ENCODE assay signal across 8 cellular contexts in the genomic region with DNA sequence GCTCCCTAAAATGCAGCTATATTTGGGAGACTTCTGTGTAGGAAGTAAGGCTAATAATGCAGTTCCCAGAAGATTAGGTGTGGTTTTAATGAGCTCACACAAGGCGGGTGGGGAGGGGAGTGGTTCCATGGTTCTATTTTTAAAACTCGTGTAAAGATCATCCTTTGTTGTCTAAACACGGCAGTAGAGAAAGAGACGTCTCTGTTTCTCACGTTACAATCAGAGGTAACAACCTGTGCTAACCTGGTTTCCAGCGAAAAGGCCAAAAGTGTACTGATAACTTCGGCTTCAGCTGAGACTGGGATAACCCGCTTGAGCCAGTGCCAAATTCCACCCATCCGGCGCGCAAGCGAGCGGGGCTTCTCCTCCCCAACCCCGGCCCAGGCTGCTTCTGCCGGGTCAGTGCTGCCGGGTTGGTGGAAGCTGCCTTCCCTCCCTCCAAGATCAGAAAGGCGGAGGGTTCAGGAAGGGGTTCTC. TPM values are rescaled to one million over a fixed set of nuclear protein-coding genes. Genes with fewer than 3 reads are reported as not detected.
DNase-seq lines count a peak whose midpoint lies in the region; ATAC-seq and TF ChIP-seq lines count a peak whose summit lies in the region.

No MANE protein-coding gene starts in this region.

- H4K20me1 ChIP-seq in BLaER1 treated with 17β-estradiol and CSF1 and Interleukin-3, amounts not matched to agents 10 nM and 100 nM: peaks cover 5 to 25% (median 18%) of the 10 kb centered on the region in 11 experiments; a peak in 20 of 22 replicates
- H4K20me1 ChIP-seq in OCI-LY1 (ENCODE audit: insufficient read depth, low read length): no peaks in the 10 kb centered on the region

- no peaks in the 10 kb centered on the region for H3K9me3 ChIP-seq in BLaER1 treated with 17β-estradiol and CSF1 and Interleukin-3, amounts not matched to agents 10 nM and 100 nM (replicated peaks in 1 of 11)
- no peaks in the 10 kb centered on the region for H3K9me3 ChIP-seq in OCI-LY1 (ENCODE audit: low read length)
- H3K9me3 ChIP-seq in esophagus squamous epithelium: no peaks in the 10 kb centered on the region
- no peaks in the 10 kb centered on the region for H3K9me3 ChIP-seq in neutrophil

- H3K79me2 ChIP-seq in OCI-LY1 (ENCODE audit: insufficient read depth, low read length): peaks cover 18% of the 10 kb centered on the region

- H3K4me3 ChIP-seq in BLaER1 treated with 17β-estradiol and CSF1 and Interleukin-3, amounts not matched to agents 10 nM and 100 nM: peak overlapping the region in 5 of 10 experiments; percentile 12 to 42 (median 15); a peak in 6 of 20 replicates
- H3K4me3 ChIP-seq in OCI-LY1 (ENCODE audit: low read depth, low read length, poor library complexity, severe bottlenecking): peak overlapping the region; percentile 5
- H3K4me3 ChIP-seq in esophagus squamous epithelium: peak overlapping the region; percentile 3 to 51 (median 31)
- H3K4me3 ChIP-seq in neutrophil (ENCODE audit: low read depth in 1 of 2, low read length in 1 of 2): no peak overlapping the region

- peak in 1 of 4 donors; percentile 32 for TF ChIP-seq POLR2A in esophagus squamous epithelium (IDR thresholded peaks at IDR 0.05)

- H2AFZ ChIP-seq in OCI-LY1 (ENCODE audit: low read length): no peak overlapping the region

- peak overlapping the region; percentile 23 to 69 (median 52); a peak in 19 of 22 replicates for H3K9ac ChIP-seq in BLaER1 treated with 17β-estradiol and CSF1 and Interleukin-3, amounts not matched to agents 10 nM and 100 nM
- peak overlapping the region; percentile 11; the same call in 1 of the 2 replicates for H3K9ac ChIP-seq in OCI-LY1 (ENCODE audit: low read length)

- no peaks in the 10 kb centered on the region for H3K9me2 ChIP-seq in OCI-LY1 (ENCODE audit: low read depth, low read length)

- H3K27ac ChIP-seq in BLaER1 treated with 17β-estradiol and CSF1 and Interleukin-3, amounts not matched to agents 10 nM and 100 nM: peak overlapping the region in 10 of 11 experiments; percentile 73 to 97 (median 96); a peak in 21 of 22 replicates
- H3K27ac ChIP-seq in OCI-LY1 (ENCODE audit: low read depth, low read length, poor library complexity, severe bottlenecking) (peak overlapping the region; percentile 83), esophagus squamous epithelium (peak overlapping the region; percentile 85 to 100 (median 99)), neutrophil (peak overlapping the region; percentile 97)

- intact Hi-C loops in esophagus squamous epithelium (cut with DNase I): no loop called here

- 32 to 41% methylated on average over 6 to 15 of the region's 17 CpGs for WGBS in esophagus squamous epithelium, 2 donors

- H3K4me2 ChIP-seq in BLaER1 treated with 17β-estradiol and CSF1 and Interleukin-3, amounts not matched to agents 10 nM and 100 nM: peak overlapping the region; percentile 76 to 98 (median 91)
- peak overlapping the region; percentile 41 for H3K4me2 ChIP-seq in OCI-LY1 (ENCODE audit: low read length)

- no peak for DNase-seq in esophagus squamous epithelium (lab: John Stamatoyannopoulos, UW)
- DNase-seq in NCI-H774 (lab: John Stamatoyannopoulos, UW): no peak

- peaks cover 63 to 84% (median 71%) of the 10 kb centered on the region in 10 experiments for H3K4me1 ChIP-seq in BLaER1 treated with 17β-estradiol and CSF1 and Interleukin-3, amounts not matched to agents 10 nM and 100 nM
- H3K4me1 ChIP-seq in OCI-LY1 (ENCODE audit: insufficient read depth, low read length, severe bottlenecking): peaks cover 50% of the 10 kb centered on the region
- peaks cover 6 to 51% (median 17%) of the 10 kb centered on the region in 3 donors for H3K4me1 ChIP-seq in esophagus squamous epithelium
- H3K4me1 ChIP-seq in neutrophil (ENCODE audit: control insufficient read depth in 1 of 2, insufficient read depth in 1 of 2, low read depth in 1 of 2, low read length in 1 of 2): peaks cover 77 to 79% of the 10 kb centered on the region in 2 experiments

- H3F3A ChIP-seq in OCI-LY1 (ENCODE audit: insufficient read depth, low read length): no peaks in the 10 kb centered on the region

- H3K27me3 ChIP-seq in BLaER1 treated with 17β-estradiol and CSF1 and Interleukin-3, amounts not matched to agents 10 nM and 100 nM: no peaks in the 10 kb centered on the region
- H3K27me3 ChIP-seq in OCI-LY1 (ENCODE audit: insufficient read depth, low read length) (no peaks in the 10 kb centered on the region), esophagus squamous epithelium (no peaks in the 10 kb centered on the region), neutrophil (no peaks in the 10 kb centered on the region)

- TF ChIP-seq CTCF in OCI-LY1 (IDR thresholded peaks at IDR 0.05; ENCODE audit: low read length) (no peak), esophagus squamous epithelium (IDR thresholded peaks at IDR 0.05) (no peak), neutrophil (IDR thresholded peaks at IDR 0.05) (no peak)

- 0 out of 22 replicates have a peak, but pooled peaks cover 0 to 5% (median 0%) of the 10 kb centered on the region in 11 experiments for H3K36me3 ChIP-seq in BLaER1 treated with 17β-estradiol and CSF1 and Interleukin-3, amounts not matched to agents 10 nM and 100 nM
- H3K36me3 ChIP-seq in OCI-LY1 (ENCODE audit: insufficient read depth, low read length) (no peaks in the 10 kb centered on the region; the same call in 1 of the 2 replicates), esophagus squamous epithelium (no peaks in the 10 kb centered on the region), neutrophil (no peaks in the 10 kb centered on the region)

- no peak for ATAC-seq in HG02973 (IDR thresholded peaks at IDR 0.05; ENCODE audit: unreplicated experiment)
- ATAC-seq in GM21515 (IDR thresholded peaks at IDR 0.05; ENCODE audit: unreplicated experiment): no peak
- no peak for ATAC-seq in GM19397 (IDR thresholded peaks at IDR 0.05; ENCODE audit: unreplicated experiment)

RNA-seq across cellular contexts. Expression of a gene that starts 2.5 kb away (rescaled TPM):
- total RNA-seq in esophagus squamous epithelium: 10 to 100 TPM in 3 of 4 donors, 1 to 10 TPM in 1; 9.4 to 20.6 (median 17.9) TPM

Comparison
In these comparisons a context has a peak if more than half of its experiments do, and no peak if none do; other contexts are left out.
1. H3K4me3 ChIP-seq: peak in OCI-LY1 (single experiment) and esophagus squamous epithelium (4 of 4); none in neutrophil (0 of 2).
2. Peak in every context shown above with its lines, with median percentiles within 50 percentile points of each other: H3K27ac ChIP-seq.